In the genomic region with DNA sequence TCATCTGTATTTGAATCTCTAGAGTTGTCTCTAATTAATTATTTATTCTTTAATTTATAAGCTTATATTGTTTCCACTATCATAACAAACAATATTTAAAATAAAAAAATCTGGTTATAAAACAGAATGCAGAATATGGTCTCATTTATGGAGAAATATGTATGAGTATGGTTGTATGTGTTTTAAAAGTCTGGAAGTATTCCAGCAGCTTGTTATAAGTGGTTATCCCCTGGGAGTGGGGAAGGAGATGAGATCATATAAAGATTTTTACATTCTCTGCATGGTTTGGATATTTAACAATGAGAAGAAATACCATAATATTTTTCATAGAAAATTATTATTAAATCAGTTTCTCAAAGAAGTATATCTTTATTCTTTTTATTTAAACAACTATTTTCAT, we compare ENCODE assay signal across 16 cellular contexts.
"Had no signal": no experiment of that assay in that cellular context is flagged by ENCODE, and none has a peak within 500 bp of the region (broad histone marks: within the 10 kb centered on the region; RNA-seq: fewer than 3 reads in every experiment).

No MANE protein-coding gene starts in this region.

- H3K36me3 ChIP-seq: ascending aorta, thoracic aorta had no signal

- DNase-seq: activated CD4-positive, alpha-beta memory T cell treated with anti-CD3 and anti-CD28 coated beads for 36 hours; activated naive CD8-positive, alpha-beta T cell treated with anti-CD3 and anti-CD28 coated beads, Interleukin-2, amount 10 ng/mL, durations not matched to agents 7 days and 5 days; activated T-cell treated with anti-CD3 and anti-CD28 coated beads, Interleukin-2, amount 50 U/mL, for 48 hours; caudate nucleus; cortex of kidney; effector memory CD4-positive, alpha-beta T cell; left colon; mucosa of descending colon; natural killer cell; nucleus accumbens; psoas muscle; stimulated activated CD4-positive, alpha-beta T cell treated with anti-CD3 and anti-CD28 coated beads, Interleukin-12 subunit alpha, Interleukin-12 subunit beta, amount 100 ng/mL, for 4 hours; T-cell; T1000 had no signal

- H3K4me1 ChIP-seq: ascending aorta, psoas muscle had no signal

- H3K27me3 ChIP-seq: ascending aorta had no signal

- H3K27ac ChIP-seq: ascending aorta, psoas muscle, thoracic aorta had no signal

- ATAC-seq: left colon, mucosa of descending colon, natural killer cell, T-cell had no signal

- H3K4me3 ChIP-seq: ascending aorta, mucosa of descending colon, psoas muscle, thoracic aorta had no signal

- H3K9me3 ChIP-seq: ascending aorta, mucosa of descending colon, psoas muscle, thoracic aorta had no signal
